Comparison of ENCODE assay signal across 1 cellular context in the genomic region with DNA sequence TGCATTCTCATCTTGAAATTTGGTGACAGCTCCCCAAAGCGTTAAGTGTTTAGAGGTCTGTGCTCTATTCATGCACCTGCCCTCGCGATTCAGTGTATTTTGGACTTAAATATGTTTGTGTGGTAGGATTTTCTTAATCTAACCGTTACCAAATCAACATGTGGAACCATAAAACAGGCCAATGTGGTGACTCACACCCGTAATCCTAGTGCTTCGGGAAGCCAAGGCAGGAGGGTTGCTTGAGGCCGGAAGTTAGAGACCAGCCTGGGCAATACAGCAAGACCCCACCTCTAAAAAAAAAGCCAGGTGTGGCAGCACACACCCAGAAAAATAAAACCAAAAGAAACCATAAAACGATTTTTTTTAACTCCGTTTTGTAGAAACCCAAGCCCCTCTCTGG.
A peak's percentile ranks its signal among the peaks of the same experiment; 100 is the strongest.
TF ChIP-seq lines count a peak whose summit lies in the region.

No MANE protein-coding gene starts in this region.

TF ChIP-seq in HepG2, 621 proteins besides CTCF, POLR2A, EP300 and RAD21:
- peak; percentile 82 for TF ChIP-seq ZNF121 (CRISPR knock-in tag; IDR thresholded peaks at IDR 0.05)
- TF ChIP-seq, protein P1, sequence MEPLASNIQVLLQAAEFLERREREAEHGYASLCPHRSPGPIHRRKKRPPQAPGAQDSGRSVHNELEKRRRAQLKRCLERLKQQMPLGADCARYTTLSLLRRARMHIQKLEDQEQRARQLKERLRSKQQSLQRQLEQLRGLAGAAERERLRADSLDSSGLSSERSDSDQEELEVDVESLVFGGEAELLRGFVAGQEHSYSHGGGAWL (CRISPR knock-in tag; IDR thresholded peaks at IDR 0.05) = no peak
- no peak for TF ChIP-seq BHLHE40 (IDR thresholded peaks at IDR 0.05; ENCODE audit: low read length)
